24 cellular contexts compared by ENCODE assay signal in the genomic region with DNA sequence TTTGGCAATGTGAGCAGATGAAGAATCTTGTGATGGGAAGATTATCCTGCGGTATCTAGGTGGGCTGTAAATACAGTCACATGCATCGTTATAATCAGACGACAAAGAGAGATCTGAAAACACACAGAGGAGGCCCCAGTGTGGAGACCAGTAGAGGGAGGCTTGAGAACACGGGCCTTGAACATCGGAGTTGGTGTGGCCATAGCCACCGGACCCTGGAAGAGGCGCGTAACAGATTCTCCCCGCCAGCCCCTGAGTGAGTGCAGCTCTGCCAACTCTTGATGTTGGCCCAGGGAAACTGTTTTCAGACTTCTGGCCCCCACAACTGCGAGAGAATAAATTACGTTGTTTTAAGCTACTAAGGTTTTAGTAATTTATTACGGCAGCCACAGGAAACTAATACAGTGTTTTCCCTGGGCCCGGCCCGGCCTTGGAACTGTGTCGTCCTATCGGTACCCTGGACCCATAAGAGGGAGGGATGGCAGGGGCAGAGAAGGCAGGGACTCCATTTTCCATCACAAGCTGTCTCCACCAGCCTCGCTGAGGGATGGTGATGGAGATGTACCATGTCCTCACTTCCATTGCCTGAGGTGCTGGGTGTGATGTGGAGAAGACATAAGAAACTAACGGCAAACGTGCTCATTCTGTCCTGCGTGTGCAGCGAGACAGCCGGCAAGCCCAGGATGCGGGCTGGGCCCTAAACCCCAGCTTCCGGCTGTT.
DNase-seq lines count a peak whose midpoint lies in the region; ATAC-seq and TF ChIP-seq lines count a peak whose summit lies in the region.
"Had no signal": no experiment of that assay in that cellular context is flagged by ENCODE, and none has a peak within 500 bp of the region (broad histone marks: within the 10 kb centered on the region; RNA-seq: fewer than 3 reads in every experiment).

No MANE protein-coding gene starts in this region.

- no peak overlapping the region for H3K27ac Mint-ChIP-seq in activated CD4-positive, alpha-beta T cell treated with anti-CD3 and anti-CD28 coated beads, Interleukin-2, amount 10 ng/mL, durations not matched to agents 7 days and 5 days
- H3K27ac Mint-ChIP-seq in endodermal cell, result no peak overlapping the region
- H3K27ac Mint-ChIP-seq in osteocyte (ENCODE audit: unreplicated experiment), result no peak overlapping the region
- H3K27ac Mint-ChIP-seq: CD14-positive monocyte; CD4-positive, alpha-beta T cell; CD8-positive, alpha-beta memory T cell; HFFc6 had no signal

- no peaks in the 10 kb centered on the region for H3K36me3 ChIP-seq in endodermal cell (ENCODE audit: control insufficient read depth, insufficient read depth, low read length)
- H3K36me3 ChIP-seq: BE2C; BLaER1 treated with 17β-estradiol and CSF1 and Interleukin-3, amounts not matched to agents 10 nM and 100 nM; HAP-1 had no signal

- H3K4me1 ChIP-seq in endodermal cell (ENCODE audit: control insufficient read depth, insufficient read depth, low read length), result peaks cover under 1% of the 10 kb centered on the region
- H3K4me1 ChIP-seq: A549, BE2C, HAP-1 had no signal

- no peak overlapping the region for H3K9ac ChIP-seq in endodermal cell (ENCODE audit: extremely low read depth, low read length, poor library complexity, severe bottlenecking)
- H3K9ac ChIP-seq: BLaER1 treated with 17β-estradiol and CSF1 and Interleukin-3, amounts not matched to agents 10 nM and 100 nM had no signal

- no peak overlapping the region for H3K4me3 ChIP-seq in endodermal cell (ENCODE audit: low read length)
- H3K4me3 ChIP-seq: A549; BLaER1 treated with 17β-estradiol and CSF1 and Interleukin-3, amounts not matched to agents 10 nM and 100 nM; GM12878; HAP-1 had no signal

- no peak for TF ChIP-seq CTCF in endodermal cell (conservative IDR thresholded peaks at IDR 0.05)
- TF ChIP-seq CTCF in osteocyte (IDR thresholded peaks at IDR 0.05), result no peak

- H3K9me3 ChIP-seq in endodermal cell (ENCODE audit: control insufficient read depth, low read length), result no peaks in the 10 kb centered on the region
- H3K9me3 ChIP-seq: A549; BE2C; BLaER1 treated with 17β-estradiol and CSF1 and Interleukin-3, amounts not matched to agents 10 nM and 100 nM; HAP-1 had no signal

- ATAC-seq in GM18867 (IDR thresholded peaks at IDR 0.05; ENCODE audit: unreplicated experiment) (no peak), HG02870 (IDR thresholded peaks at IDR 0.05; ENCODE audit: unreplicated experiment) (no peak)
- ATAC-seq: A549, GM12878 had no signal

- H3K27me3 ChIP-seq in endodermal cell (ENCODE audit: control insufficient read depth, insufficient read depth, low read length, poor library complexity, severe bottlenecking), result no peaks in the 10 kb centered on the region
- H3K27me3 ChIP-seq: BLaER1 treated with 17β-estradiol and CSF1 and Interleukin-3, amounts not matched to agents 10 nM and 100 nM had no signal

- H3K4me1 Mint-ChIP-seq in activated CD4-positive, alpha-beta T cell treated with anti-CD3 and anti-CD28 coated beads, Interleukin-2, amount 10 ng/mL, durations not matched to agents 7 days and 5 days, result no peaks in the 10 kb centered on the region
- H3K4me1 Mint-ChIP-seq in endodermal cell (peaks cover 4% of the 10 kb centered on the region), osteocyte (ENCODE audit: unreplicated experiment) (peaks cover 3% of the 10 kb centered on the region)
- H3K4me1 Mint-ChIP-seq: CD14-positive monocyte; CD8-positive, alpha-beta memory T cell had no signal

- H3K4me3 Mint-ChIP-seq in activated CD4-positive, alpha-beta T cell treated with anti-CD3 and anti-CD28 coated beads, Interleukin-2, amount 10 ng/mL, durations not matched to agents 7 days and 5 days, result no peak overlapping the region
- H3K4me3 Mint-ChIP-seq in endodermal cell, result no peak overlapping the region
- no peak overlapping the region for H3K4me3 Mint-ChIP-seq in osteocyte (ENCODE audit: unreplicated experiment)
- H3K4me3 Mint-ChIP-seq: CD14-positive monocyte; CD4-positive, alpha-beta T cell; CD8-positive, alpha-beta memory T cell; HFFc6 had no signal

- peaks cover 5% of the 10 kb centered on the region for H3K27me3 Mint-ChIP-seq in activated CD4-positive, alpha-beta T cell treated with anti-CD3 and anti-CD28 coated beads, Interleukin-2, amount 10 ng/mL, durations not matched to agents 7 days and 5 days
- peaks cover 12% of the 10 kb centered on the region for H3K27me3 Mint-ChIP-seq in endodermal cell (ENCODE audit: insufficient read depth)
- H3K27me3 Mint-ChIP-seq in osteocyte (ENCODE audit: unreplicated experiment), result peaks cover 7% of the 10 kb centered on the region
- H3K27me3 Mint-ChIP-seq: CD4-positive, alpha-beta T cell had no signal

- no peaks in the 10 kb centered on the region for H3K36me3 Mint-ChIP-seq in activated CD4-positive, alpha-beta T cell treated with anti-CD3 and anti-CD28 coated beads, Interleukin-2, amount 10 ng/mL, durations not matched to agents 7 days and 5 days (ENCODE audit: low read depth)
- H3K36me3 Mint-ChIP-seq in endodermal cell (ENCODE audit: low read depth) (no peaks in the 10 kb centered on the region), osteocyte (ENCODE audit: unreplicated experiment) (no peaks in the 10 kb centered on the region)
- H3K36me3 Mint-ChIP-seq: CD14-positive monocyte; CD8-positive, alpha-beta memory T cell had no signal

- CTCF ChIA-PET in activated CD4-positive, alpha-beta T cell treated with anti-CD3 and anti-CD28 coated beads, Interleukin-2, amount 10 ng/mL, durations not matched to agents 7 days and 5 days (lab: Charles Lee), result no interaction called here

- DNase-seq in activated CD4-positive, alpha-beta T cell treated with anti-CD3 and anti-CD28 coated beads, Interleukin-2, amount 10 ng/mL, durations not matched to agents 7 days and 5 days, result peak; percentile 4
- no peak for DNase-seq in activated CD4-positive, alpha-beta T cell treated with anti-CD3 and anti-CD28 coated beads for 48 hours
- DNase-seq in endodermal cell (peak; percentile 24), islet precursor cell (peak; percentile 39), osteocyte (ENCODE audit: extremely low spot score, unreplicated experiment) (peak; percentile 68)
- DNase-seq: 8988T; ACHN; AML-193; BE2C; CD4-positive, alpha-beta T cell; CD8-positive, alpha-beta memory T cell; DMS 273 treated with DMSO at 0.1 percent for 48 hours; DMS79; EL; GDM1; GOT3; HFFc6 had no signal

- POLR2A ChIA-PET in activated CD4-positive, alpha-beta T cell treated with anti-CD3 and anti-CD28 coated beads, Interleukin-2, amount 10 ng/mL, durations not matched to agents 7 days and 5 days (lab: Charles Lee), result no interaction called here

- no peaks in the 10 kb centered on the region for H3K9me3 Mint-ChIP-seq in activated CD4-positive, alpha-beta T cell treated with anti-CD3 and anti-CD28 coated beads, Interleukin-2, amount 10 ng/mL, durations not matched to agents 7 days and 5 days
- no peaks in the 10 kb centered on the region for H3K9me3 Mint-ChIP-seq in endodermal cell
- H3K9me3 Mint-ChIP-seq in osteocyte (ENCODE audit: unreplicated experiment), result no peaks in the 10 kb centered on the region
- H3K9me3 Mint-ChIP-seq: CD4-positive, alpha-beta T cell; HFFc6 had no signal

- 87 to 92% methylated on average over 19 to 24 of the region's 24 CpGs for WGBS in endodermal cell (ENCODE audit: insufficient coverage in 1 of 2, insufficient read length in 1 of 2), 2 experiments

- H3K27ac ChIP-seq in endodermal cell (ENCODE audit: low read depth, low read length), result no peak overlapping the region
- H3K27ac ChIP-seq: A549; BLaER1 treated with 17β-estradiol and CSF1 and Interleukin-3, amounts not matched to agents 10 nM and 100 nM had no signal
